In the genomic region with DNA sequence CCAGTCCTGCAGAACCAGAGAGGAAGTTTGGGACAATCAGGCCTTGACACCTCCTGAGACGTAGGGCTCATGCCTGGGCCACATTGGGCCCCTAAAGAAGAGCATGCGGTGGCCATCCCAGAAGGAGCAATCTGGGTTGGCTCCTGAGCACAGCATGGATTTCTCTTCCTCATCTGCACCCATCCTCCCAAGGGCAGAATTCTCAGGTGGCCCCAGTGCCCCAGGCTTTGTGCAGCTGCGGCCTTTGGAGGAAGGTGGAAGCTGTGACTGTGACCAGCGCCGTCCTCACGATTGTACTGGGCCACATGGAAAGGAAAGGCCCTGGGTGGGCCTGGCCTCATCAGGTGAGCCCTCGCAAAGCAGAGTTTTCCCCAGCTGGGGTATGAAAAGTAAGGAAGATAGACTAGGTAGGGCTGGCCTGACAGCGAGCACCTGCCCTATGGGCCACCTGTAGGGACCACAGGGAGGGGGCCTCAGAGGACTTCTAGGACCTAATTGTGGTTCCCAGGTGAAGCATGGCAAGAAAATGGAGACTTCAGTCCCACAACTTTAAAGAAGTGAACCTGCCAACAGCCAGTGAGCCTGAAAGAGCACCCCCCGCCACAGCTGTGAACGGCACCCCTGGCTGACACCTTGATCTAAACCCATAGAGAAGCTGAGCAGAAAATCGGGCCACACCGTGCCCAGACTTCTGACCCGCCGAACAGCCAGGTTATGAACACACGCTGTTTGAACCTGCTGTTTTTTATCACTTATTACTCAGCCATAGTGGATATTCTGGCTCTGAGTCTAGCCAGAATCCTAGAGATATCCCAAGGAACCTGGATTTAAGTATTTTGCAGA, we compare ENCODE assay signal across 35 cellular contexts.
"Had no signal": no experiment of that assay in that cellular context is flagged by ENCODE, and none has a peak within 500 bp of the region (broad histone marks: within the 10 kb centered on the region; RNA-seq: fewer than 3 reads in every experiment).

No MANE protein-coding gene starts in this region.

- H3K36me3 ChIP-seq: adrenal gland, esophagus squamous epithelium, gastroesophageal sphincter had no signal

- H3K36me3 Mint-ChIP-seq: activated CD4-positive, alpha-beta memory T cell treated with anti-CD3 and anti-CD28 coated beads for 36 hours; activated CD8-positive, alpha-beta memory T cell treated with anti-CD3 and anti-CD28 coated beads, Interleukin-2, amount 10 ng/mL, durations not matched to agents 7 days and 5 days; activated naive CD4-positive, alpha-beta T cell treated with anti-CD3 and anti-CD28 coated beads, Interleukin-2, amount 50 U/mL, for 24 hours; activated naive CD8-positive, alpha-beta T cell treated with anti-CD3 and anti-CD28 coated beads for 36 hours had no signal

- DNase-seq: activated CD4-positive, alpha-beta memory T cell treated with anti-CD3 and anti-CD28 coated beads for 36 hours; activated CD4-positive, alpha-beta T cell treated with anti-CD3 and anti-CD28 coated beads for 36 hours; activated CD4-positive, alpha-beta T cell treated with anti-CD3 and anti-CD28 coated beads, Interleukin-2, amount 10 ng/mL, durations not matched to agents 24 days and 14 days; activated CD4-positive, CD25-positive, alpha-beta regulatory T cell; activated CD4-positive, CD25-positive, alpha-beta regulatory T cell treated with anti-CD3 and anti-CD28 coated beads, Interleukin-2, amount 50 U/mL, for 72 hours; activated CD8-positive, alpha-beta memory T cell treated with anti-CD3 and anti-CD28 coated beads, Interleukin-2, amount 10 ng/mL, durations not matched to agents 7 days and 5 days; activated CD8-positive, alpha-beta memory T cell treated with anti-CD3 and anti-CD28 coated beads, Interleukin-2, amount 50 U/mL, for 4 hours; activated CD8-positive, alpha-beta T cell treated with anti-CD3 and anti-CD28 coated beads, Interleukin-2, amount 10 ng/mL, durations not matched to agents 7 days and 5 days; activated effector memory CD4-positive, alpha-beta T cell treated with anti-CD3 and anti-CD28 coated beads, Interleukin-2, amount 50 U/mL, for 16 hours; activated naive CD4-positive, alpha-beta T cell treated with anti-CD3 and anti-CD28 coated beads for 36 hours; activated naive CD8-positive, alpha-beta T cell treated with anti-CD3 and anti-CD28 coated beads for 36 hours; activated naive CD8-positive, alpha-beta T cell treated with anti-CD3 and anti-CD28 coated beads, Interleukin-2, amount 50 U/mL, for 24 hours; activated T-cell treated with anti-CD3 and anti-CD28 coated beads, Interleukin-2, amount 50 U/mL, for 1 hour; activated T-cell treated with anti-CD3 and anti-CD28 coated beads, Interleukin-2, amount 50 U/mL, for 48 hours; adrenal gland; amygdala; aorta; body of pancreas; central memory CD4-positive, alpha-beta T cell; cerebellar nuclear complex; dorsolateral prefrontal cortex; effector memory CD4-positive, alpha-beta T cell; erythroblast; esophagus squamous epithelium; foreskin melanocyte; T-helper 1 cell; T-helper 17 cell; T1000 had no signal

- H3K27ac ChIP-seq: adrenal gland, body of pancreas, coronary artery, dorsolateral prefrontal cortex, esophagus squamous epithelium, gastroesophageal sphincter had no signal

- H3K4me3 Mint-ChIP-seq: activated CD4-positive, alpha-beta memory T cell treated with anti-CD3 and anti-CD28 coated beads for 36 hours; activated CD4-positive, alpha-beta T cell treated with anti-CD3 and anti-CD28 coated beads for 36 hours; activated CD4-positive, alpha-beta T cell treated with anti-CD3 and anti-CD28 coated beads, Interleukin-2, amount 10 ng/mL, durations not matched to agents 24 days and 14 days; activated CD8-positive, alpha-beta memory T cell treated with anti-CD3 and anti-CD28 coated beads, Interleukin-2, amount 10 ng/mL, durations not matched to agents 7 days and 5 days; activated CD8-positive, alpha-beta T cell treated with anti-CD3 and anti-CD28 coated beads, Interleukin-2, amount 10 ng/mL, durations not matched to agents 7 days and 5 days; activated naive CD4-positive, alpha-beta T cell treated with anti-CD3 and anti-CD28 coated beads for 36 hours; activated naive CD4-positive, alpha-beta T cell treated with anti-CD3 and anti-CD28 coated beads, Interleukin-2, amount 50 U/mL, for 24 hours; activated naive CD8-positive, alpha-beta T cell treated with anti-CD3 and anti-CD28 coated beads for 36 hours; activated naive CD8-positive, alpha-beta T cell treated with anti-CD3 and anti-CD28 coated beads, Interleukin-2, amount 50 U/mL, for 24 hours; activated T-helper 1 cell treated with anti-CD3 and anti-CD28 coated beads, Interleukin-12 subunit alpha, Interleukin-12 subunit beta, Interleukin-2, Interleukin-4 antibody, amounts not matched to agents 30 ng/mL and 10 ng/mL and 1 ng/mL, durations not matched to agents 14 hours and 24 hours and 36 hours; dendritic cell treated with granulocyte-macrophage colony-stimulating factor and Interleukin-4, amounts not matched to agents 40 ng/mL and 50 ng/mL, for 4 days; T-helper 17 cell; T-helper 2 cell treated with Interferon-gamma antibody and Interleukin-4, amounts not matched to agents 5 μg/mL and 100 μg/mL, for 36 hours had no signal

- H3K9me3 Mint-ChIP-seq: activated naive CD4-positive, alpha-beta T cell treated with anti-CD3 and anti-CD28 coated beads, Interleukin-2, amount 50 U/mL, for 24 hours; activated naive CD8-positive, alpha-beta T cell treated with anti-CD3 and anti-CD28 coated beads for 36 hours; activated naive CD8-positive, alpha-beta T cell treated with anti-CD3 and anti-CD28 coated beads, Interleukin-2, amount 50 U/mL, for 24 hours had no signal

- H3K27me3 Mint-ChIP-seq: activated CD4-positive, alpha-beta memory T cell treated with anti-CD3 and anti-CD28 coated beads for 36 hours; activated CD4-positive, alpha-beta T cell treated with anti-CD3 and anti-CD28 coated beads for 36 hours; activated CD4-positive, alpha-beta T cell treated with anti-CD3 and anti-CD28 coated beads, Interleukin-2, amount 10 ng/mL, durations not matched to agents 24 days and 14 days; activated CD8-positive, alpha-beta memory T cell treated with anti-CD3 and anti-CD28 coated beads, Interleukin-2, amount 10 ng/mL, durations not matched to agents 7 days and 5 days; activated naive CD4-positive, alpha-beta T cell treated with anti-CD3 and anti-CD28 coated beads, Interleukin-2, amount 50 U/mL, for 24 hours; activated naive CD8-positive, alpha-beta T cell treated with anti-CD3 and anti-CD28 coated beads for 36 hours; activated naive CD8-positive, alpha-beta T cell treated with anti-CD3 and anti-CD28 coated beads, Interleukin-2, amount 50 U/mL, for 24 hours; dendritic cell treated with granulocyte-macrophage colony-stimulating factor and Interleukin-4, amounts not matched to agents 40 ng/mL and 50 ng/mL, for 4 days; T-helper 17 cell had no signal

- H3K27me3 ChIP-seq: adrenal gland, body of pancreas had no signal

- H3K9me3 ChIP-seq: adrenal gland, body of pancreas, esophagus squamous epithelium, gastroesophageal sphincter had no signal

- ATAC-seq: activated CD4-positive, alpha-beta T cell treated with anti-CD3 and anti-CD28 coated beads for 36 hours; activated CD8-positive, alpha-beta memory T cell treated with anti-CD3 and anti-CD28 coated beads, Interleukin-2, amount 10 ng/mL, durations not matched to agents 7 days and 5 days; activated CD8-positive, alpha-beta T cell treated with anti-CD3 and anti-CD28 coated beads, Interleukin-2, amount 10 ng/mL, durations not matched to agents 7 days and 5 days; activated naive CD8-positive, alpha-beta T cell treated with anti-CD3 and anti-CD28 coated beads, Interleukin-2, amount 50 U/mL, for 24 hours; body of pancreas; gastroesophageal sphincter; T-helper 17 cell had no signal

- H3K4me1 Mint-ChIP-seq: activated CD4-positive, alpha-beta T cell treated with anti-CD3 and anti-CD28 coated beads for 36 hours; activated CD4-positive, alpha-beta T cell treated with anti-CD3 and anti-CD28 coated beads, Interleukin-2, amount 10 ng/mL, durations not matched to agents 24 days and 14 days; activated CD8-positive, alpha-beta memory T cell treated with anti-CD3 and anti-CD28 coated beads, Interleukin-2, amount 10 ng/mL, durations not matched to agents 7 days and 5 days; activated naive CD4-positive, alpha-beta T cell treated with anti-CD3 and anti-CD28 coated beads, Interleukin-2, amount 50 U/mL, for 24 hours; activated naive CD8-positive, alpha-beta T cell treated with anti-CD3 and anti-CD28 coated beads for 36 hours; activated naive CD8-positive, alpha-beta T cell treated with anti-CD3 and anti-CD28 coated beads, Interleukin-2, amount 50 U/mL, for 24 hours; T-helper 17 cell had no signal

- H3K4me1 ChIP-seq: adrenal gland, body of pancreas, esophagus squamous epithelium, gastroesophageal sphincter had no signal

- H3K27ac Mint-ChIP-seq: activated CD4-positive, alpha-beta memory T cell treated with anti-CD3 and anti-CD28 coated beads for 36 hours; activated CD4-positive, alpha-beta T cell treated with anti-CD3 and anti-CD28 coated beads for 36 hours; activated CD4-positive, alpha-beta T cell treated with anti-CD3 and anti-CD28 coated beads, Interleukin-2, amount 10 ng/mL, durations not matched to agents 24 days and 14 days; activated CD8-positive, alpha-beta memory T cell treated with anti-CD3 and anti-CD28 coated beads, Interleukin-2, amount 10 ng/mL, durations not matched to agents 7 days and 5 days; activated CD8-positive, alpha-beta T cell treated with anti-CD3 and anti-CD28 coated beads, Interleukin-2, amount 10 ng/mL, durations not matched to agents 7 days and 5 days; activated naive CD4-positive, alpha-beta T cell treated with anti-CD3 and anti-CD28 coated beads for 36 hours; activated naive CD4-positive, alpha-beta T cell treated with anti-CD3 and anti-CD28 coated beads, Interleukin-2, amount 50 U/mL, for 24 hours; activated naive CD8-positive, alpha-beta T cell treated with anti-CD3 and anti-CD28 coated beads for 36 hours; activated naive CD8-positive, alpha-beta T cell treated with anti-CD3 and anti-CD28 coated beads, Interleukin-2, amount 50 U/mL, for 24 hours; activated T-helper 1 cell treated with anti-CD3 and anti-CD28 coated beads, Interleukin-12 subunit alpha, Interleukin-12 subunit beta, Interleukin-2, Interleukin-4 antibody, amounts not matched to agents 30 ng/mL and 10 ng/mL and 1 ng/mL, durations not matched to agents 14 hours and 24 hours and 36 hours; activated T-helper 2 cell treated with anti-CD3 and anti-CD28 coated beads, Interferon-gamma antibody, Interleukin-2, Interleukin-4, amounts not matched to agents 10 μg/mL and 5 μg/mL and 100 μg/mL, durations not matched to agents 14 hours and 24 hours and 36 hours; dendritic cell treated with granulocyte-macrophage colony-stimulating factor and Interleukin-4, amounts not matched to agents 40 ng/mL and 50 ng/mL, for 4 days; T-helper 17 cell; T-helper 2 cell treated with Interferon-gamma antibody and Interleukin-4, amounts not matched to agents 5 μg/mL and 100 μg/mL, for 36 hours had no signal

- H3K4me3 ChIP-seq: adrenal gland, body of pancreas, coronary artery, dorsolateral prefrontal cortex, esophagus squamous epithelium, gastroesophageal sphincter had no signal
